23 cellular contexts compared by ENCODE assay signal in genomic region chr21:25491267-25491666, GRCh38.
DNase-seq lines count a peak whose midpoint lies in the region; ATAC-seq lines count a peak whose summit lies in the region.
"Had no signal": no experiment of that assay in that cellular context is flagged by ENCODE, and none has a peak within 500 bp of the region (broad histone marks: within the 10 kb centered on the region; RNA-seq: fewer than 3 reads in every experiment).

No MANE protein-coding gene starts in this region.

- H3K4me3 ChIP-seq in aorta (ENCODE audit: low read length in 2 of 2), result no peak overlapping the region
- H3K4me3 ChIP-seq: dorsolateral prefrontal cortex, left ventricle myocardium inferior, transverse colon had no signal

- no peaks in the 10 kb centered on the region for H3K9me3 ChIP-seq in aorta (ENCODE audit: control insufficient read depth, low read length)
- H3K9me3 ChIP-seq: transverse colon had no signal

- no peaks in the 10 kb centered on the region for H3K4me1 ChIP-seq in aorta (ENCODE audit: control insufficient read depth in 1 of 2, insufficient read depth in 2 of 2, low read length in 2 of 2)
- H3K4me1 ChIP-seq: left ventricle myocardium inferior, transverse colon had no signal

- H3K36me3 ChIP-seq in aorta (ENCODE audit: control insufficient read depth in 1 of 2, insufficient read depth in 2 of 2, low read length in 1 of 2), result no peaks in the 10 kb centered on the region
- H3K36me3 ChIP-seq: left ventricle myocardium inferior, transverse colon had no signal

- H3K36me3 Mint-ChIP-seq in activated CD4-positive, alpha-beta T cell treated with anti-CD3 and anti-CD28 coated beads, Interleukin-2, amount 10 ng/mL, durations not matched to agents 24 days and 14 days (ENCODE audit: low read depth), result peaks cover 13% of the 10 kb centered on the region
- peaks cover 16% of the 10 kb centered on the region for H3K36me3 Mint-ChIP-seq in activated T-helper 2 cell treated with anti-CD3 and anti-CD28 coated beads, Interferon-gamma antibody, Interleukin-2, Interleukin-4, amounts not matched to agents 10 μg/mL and 5 μg/mL and 100 μg/mL, durations not matched to agents 14 hours and 24 hours and 36 hours (ENCODE audit: low read depth)
- H3K36me3 Mint-ChIP-seq: CD14-positive monocyte, mesothelial cell of epicardium, naive B cell had no signal

- WGBS in aorta, 2 donors, result 86 to 89% methylated on average over 5 of the region's 5 CpGs

- peaks cover 20% of the 10 kb centered on the region for H3K9me3 Mint-ChIP-seq in activated CD4-positive, alpha-beta T cell treated with anti-CD3 and anti-CD28 coated beads, Interleukin-2, amount 10 ng/mL, durations not matched to agents 24 days and 14 days
- no peaks in the 10 kb centered on the region for H3K9me3 Mint-ChIP-seq in activated T-helper 2 cell treated with anti-CD3 and anti-CD28 coated beads, Interferon-gamma antibody, Interleukin-2, Interleukin-4, amounts not matched to agents 10 μg/mL and 5 μg/mL and 100 μg/mL, durations not matched to agents 14 hours and 24 hours and 36 hours

- peaks cover 35% of the 10 kb centered on the region for H3K4me1 Mint-ChIP-seq in activated CD4-positive, alpha-beta T cell treated with anti-CD3 and anti-CD28 coated beads, Interleukin-2, amount 10 ng/mL, durations not matched to agents 24 days and 14 days
- peaks cover 45% of the 10 kb centered on the region for H3K4me1 Mint-ChIP-seq in activated T-helper 2 cell treated with anti-CD3 and anti-CD28 coated beads, Interferon-gamma antibody, Interleukin-2, Interleukin-4, amounts not matched to agents 10 μg/mL and 5 μg/mL and 100 μg/mL, durations not matched to agents 14 hours and 24 hours and 36 hours (ENCODE audit: low read depth)
- H3K4me1 Mint-ChIP-seq: mesothelial cell of epicardium had no signal

- peak overlapping the region; percentile 40 for H3K4me3 Mint-ChIP-seq in activated CD4-positive, alpha-beta T cell treated with anti-CD3 and anti-CD28 coated beads, Interleukin-2, amount 10 ng/mL, durations not matched to agents 24 days and 14 days
- H3K4me3 Mint-ChIP-seq in activated T-helper 2 cell treated with anti-CD3 and anti-CD28 coated beads, Interferon-gamma antibody, Interleukin-2, Interleukin-4, amounts not matched to agents 10 μg/mL and 5 μg/mL and 100 μg/mL, durations not matched to agents 14 hours and 24 hours and 36 hours (ENCODE audit: low read depth), result no peak overlapping the region
- H3K4me3 Mint-ChIP-seq: CD14-positive monocyte, mesothelial cell of epicardium, naive B cell had no signal

- no peak for DNase-seq in activated CD4-positive, alpha-beta T cell treated with anti-CD3 and anti-CD28 coated beads, Interleukin-2, amount 10 ng/mL, durations not matched to agents 24 days and 14 days
- no peak for DNase-seq in activated CD4-positive, alpha-beta T cell treated with anti-CD3 and anti-CD28 coated beads for 4 hours
- DNase-seq in DMS53 treated with DMSO at 0.1 percent for 48 hours (lab: John Stamatoyannopoulos, UW; ENCODE audit: unreplicated experiment), result peak; percentile 30
- DNase-seq in activated T-helper 2 cell treated with anti-CD3 and anti-CD28 coated beads, Interferon-gamma antibody, Interleukin-2, Interleukin-4, amounts not matched to agents 10 μg/mL and 5 μg/mL and 100 μg/mL, durations not matched to agents 14 hours and 24 hours and 36 hours (ENCODE audit: low spot score), result no peak
- no peak for DNase-seq in left lobe of liver (ENCODE audit: low spot score)
- no peak for DNase-seq in aorta
- DNase-seq: 8988T, DND-41, dorsolateral prefrontal cortex, left ventricle myocardium inferior, naive B cell, NCI-H1436, NCI-H345, occipital lobe, SW 1271, T-helper 9 cell, transverse colon had no signal

- ATAC-seq in HG02798 (IDR thresholded peaks at IDR 0.05; ENCODE audit: poor library complexity, unreplicated experiment), result peak; percentile 29
- no peak for ATAC-seq in left lobe of liver
- no peak for ATAC-seq in GM21381 (IDR thresholded peaks at IDR 0.05; ENCODE audit: unreplicated experiment)
- ATAC-seq in aorta (ENCODE audit: low FRiP score), result no peak

- no peaks in the 10 kb centered on the region for H3K27me3 ChIP-seq in aorta (ENCODE audit: control insufficient read depth in 1 of 2, insufficient read depth in 2 of 2, low read length in 1 of 2)
- H3K27me3 ChIP-seq: dorsolateral prefrontal cortex, transverse colon had no signal

- H3K27me3 Mint-ChIP-seq in activated CD4-positive, alpha-beta T cell treated with anti-CD3 and anti-CD28 coated beads, Interleukin-2, amount 10 ng/mL, durations not matched to agents 24 days and 14 days, result no peaks in the 10 kb centered on the region
- H3K27me3 Mint-ChIP-seq in activated T-helper 2 cell treated with anti-CD3 and anti-CD28 coated beads, Interferon-gamma antibody, Interleukin-2, Interleukin-4, amounts not matched to agents 10 μg/mL and 5 μg/mL and 100 μg/mL, durations not matched to agents 14 hours and 24 hours and 36 hours (ENCODE audit: low read depth), result no peaks in the 10 kb centered on the region
- H3K27me3 Mint-ChIP-seq: naive B cell had no signal

- H3K27ac ChIP-seq in aorta (ENCODE audit: low read depth in 1 of 2, low read length in 2 of 2), result no peak overlapping the region
- H3K27ac ChIP-seq: dorsolateral prefrontal cortex, HL-60, left ventricle myocardium inferior, transverse colon, VCaP had no signal

- intact Hi-C loops in activated CD4-positive, alpha-beta T cell treated with anti-CD3 and anti-CD28 coated beads, Interleukin-2, amount 10 ng/mL, durations not matched to agents 24 days and 14 days (cut with micrococcal nuclease), result no loop called here
- intact Hi-C loops in activated T-helper 2 cell treated with anti-CD3 and anti-CD28 coated beads, Interferon-gamma antibody, Interleukin-2, Interleukin-4, amounts not matched to agents 10 μg/mL and 5 μg/mL and 100 μg/mL, durations not matched to agents 14 hours and 24 hours and 36 hours (cut with micrococcal nuclease), result no loop called here
- intact Hi-C loops in aorta (cut with DNase I), result no loop called here

- H3K27ac Mint-ChIP-seq in activated CD4-positive, alpha-beta T cell treated with anti-CD3 and anti-CD28 coated beads, Interleukin-2, amount 10 ng/mL, durations not matched to agents 24 days and 14 days, result peak overlapping the region; percentile 83
- H3K27ac Mint-ChIP-seq in activated T-helper 2 cell treated with anti-CD3 and anti-CD28 coated beads, Interferon-gamma antibody, Interleukin-2, Interleukin-4, amounts not matched to agents 10 μg/mL and 5 μg/mL and 100 μg/mL, durations not matched to agents 14 hours and 24 hours and 36 hours, result peak overlapping the region; percentile 64
- H3K27ac Mint-ChIP-seq: CD14-positive monocyte, mesothelial cell of epicardium, naive B cell had no signal
